ENCODE assay signal across 25 cellular contexts in genomic region chr1:121445677-121446076, GRCh38.
"Had no signal": no experiment of that assay in that cellular context is flagged by ENCODE, and none has a peak within 500 bp of the region (broad histone marks: within the 10 kb centered on the region; RNA-seq: fewer than 3 reads in every experiment).

No MANE protein-coding gene starts in this region.

- H3K4me3 Mint-ChIP-seq: activated CD8-positive, alpha-beta T cell treated with anti-CD3 and anti-CD28 coated beads, Interleukin-2, amount 10 ng/mL, durations not matched to agents 7 days and 5 days; activated naive CD8-positive, alpha-beta T cell treated with anti-CD3 and anti-CD28 coated beads, Interleukin-2, amount 10 ng/mL, durations not matched to agents 7 days and 5 days; WTC11 had no signal

- H3K27me3 Mint-ChIP-seq: activated naive CD8-positive, alpha-beta T cell treated with anti-CD3 and anti-CD28 coated beads, Interleukin-2, amount 10 ng/mL, durations not matched to agents 7 days and 5 days had no signal

- H3K36me3 Mint-ChIP-seq: WTC11 had no signal

- DNase-seq: activated CD4-positive, alpha-beta T cell treated with anti-CD3 and anti-CD28 coated beads for 48 hours; activated CD4-positive, alpha-beta T cell treated with anti-CD3 and anti-CD28 coated beads, Interleukin-2, amount 50 U/mL, for 4 hours; activated CD4-positive, CD25-positive, alpha-beta regulatory T cell treated with anti-CD3 and anti-CD28 coated beads, Interleukin-2, amount 50 U/mL, for 72 hours; activated CD8-positive, alpha-beta memory T cell treated with anti-CD3 and anti-CD28 coated beads, Interleukin-2, amount 50 U/mL, for 48 hours; activated CD8-positive, alpha-beta T cell treated with anti-CD3 and anti-CD28 coated beads, Interleukin-2, amount 10 ng/mL, durations not matched to agents 7 days and 5 days; activated naive CD4-positive, alpha-beta T cell treated with anti-CD3 and anti-CD28 coated beads, Interleukin-2, amount 50 U/mL, for 16 hours; activated naive CD8-positive, alpha-beta T cell treated with anti-CD3 and anti-CD28 coated beads, Interleukin-2, amount 10 ng/mL, durations not matched to agents 7 days and 5 days; activated T-cell treated with anti-CD3 and anti-CD28 coated beads, Interleukin-2, amount 50 U/mL, for 1 hour; adrenal gland; anterior cingulate cortex; cerebellar nuclear complex; dermis blood vessel endothelial cell; MG63; NCI-H1092; NCI-H1417; NCI-H2029; NCI-H345; NCI-H510A; NCI-H526 treated with DMSO at 0.1 percent for 48 hours; NCI-H82; PC-9; SHP77 treated with DMSO at 0.1 percent for 48 hours; SK-N-SH had no signal

- ATAC-seq: activated CD8-positive, alpha-beta T cell treated with anti-CD3 and anti-CD28 coated beads, Interleukin-2, amount 10 ng/mL, durations not matched to agents 7 days and 5 days; K562; WTC11 had no signal

- H3K27ac Mint-ChIP-seq: activated CD8-positive, alpha-beta T cell treated with anti-CD3 and anti-CD28 coated beads, Interleukin-2, amount 10 ng/mL, durations not matched to agents 7 days and 5 days; activated naive CD8-positive, alpha-beta T cell treated with anti-CD3 and anti-CD28 coated beads, Interleukin-2, amount 10 ng/mL, durations not matched to agents 7 days and 5 days; WTC11 had no signal

- H3K9me3 ChIP-seq: adrenal gland, MG63, SK-N-SH had no signal
